ENCODE assay signal across 24 cellular contexts in genomic region chr11:20068691-20069090, GRCh38.
"Had no signal": no experiment of that assay in that cellular context is flagged by ENCODE, and none has a peak within 500 bp of the region (broad histone marks: within the 10 kb centered on the region; RNA-seq: fewer than 3 reads in every experiment).

No MANE protein-coding gene starts in this region.

- H3K9me3 Mint-ChIP-seq: activated T-cell treated with anti-CD3 and anti-CD28 coated beads, Interleukin-2, amount 50 U/mL, for 4 hours; activated T-helper 2 cell treated with anti-CD3 and anti-CD28 coated beads, Interferon-gamma antibody, Interleukin-2, Interleukin-4, amounts not matched to agents 10 μg/mL and 5 μg/mL and 100 μg/mL, durations not matched to agents 14 hours and 24 hours and 36 hours; natural killer cell; stimulated activated memory B cell treated with anti-CD40 and anti-IgM and Interleukin-4, amounts not matched to agents 10 μg/mL and 1 μg/mL and 100 μg/mL, for 72 hours; T-helper 1 cell treated with Interleukin-12 subunit alpha and Interleukin-12 subunit beta and Interleukin-4 antibody, amounts not matched to agents 30 μg/mL and 1 μg/mL, for 36 hours had no signal

- DNase-seq: activated CD4-positive, alpha-beta T cell treated with anti-CD3 and anti-CD28 coated beads for 4 hours; activated CD4-positive, alpha-beta T cell treated with anti-CD3 and anti-CD28 coated beads, Interleukin-2, amount 50 U/mL, for 48 hours; activated CD4-positive, CD25-positive, alpha-beta regulatory T cell; activated CD8-positive, alpha-beta memory T cell treated with anti-CD3 and anti-CD28 coated beads, Interleukin-2, amount 50 U/mL, for 48 hours; activated naive CD4-positive, alpha-beta T cell; activated T-cell treated with anti-CD3 and anti-CD28 coated beads, Interleukin-2, amount 50 U/mL, for 4 hours; adrenal gland; cerebellar nuclear complex; cortex of kidney; midbrain; natural killer cell; ovary; right lobe of liver; stimulated activated CD4-positive, alpha-beta T cell treated with anti-CD3 and anti-CD28 coated beads, Interleukin-1b, Interleukin-23, amount 100 ng/mL, for 48 hours; stomach; T1000; transverse colon had no signal

- H3K4me1 Mint-ChIP-seq: natural killer cell had no signal

- H3K4me3 Mint-ChIP-seq: activated naive CD8-positive, alpha-beta T cell; activated T-cell treated with anti-CD3 and anti-CD28 coated beads, Interleukin-2, amount 50 U/mL, for 4 hours; natural killer cell; stimulated activated memory B cell treated with anti-CD40 and anti-IgM and Interleukin-4, amounts not matched to agents 10 μg/mL and 1 μg/mL and 100 μg/mL, for 72 hours; T-helper 1 cell treated with Interleukin-12 subunit alpha and Interleukin-12 subunit beta and Interleukin-4 antibody, amounts not matched to agents 30 μg/mL and 1 μg/mL, for 36 hours had no signal

- H3K4me3 ChIP-seq: adrenal gland, lung, ovary, right lobe of liver, skin epidermis, stomach, suprapubic skin, transverse colon had no signal

- H3K27ac Mint-ChIP-seq: activated naive CD8-positive, alpha-beta T cell; activated T-helper 2 cell treated with anti-CD3 and anti-CD28 coated beads, Interferon-gamma antibody, Interleukin-2, Interleukin-4, amounts not matched to agents 10 μg/mL and 5 μg/mL and 100 μg/mL, durations not matched to agents 14 hours and 24 hours and 36 hours; natural killer cell; stimulated activated memory B cell treated with anti-CD40 and anti-IgM and Interleukin-4, amounts not matched to agents 10 μg/mL and 1 μg/mL and 100 μg/mL, for 72 hours; T-helper 1 cell treated with Interleukin-12 subunit alpha and Interleukin-12 subunit beta and Interleukin-4 antibody, amounts not matched to agents 30 μg/mL and 1 μg/mL, for 36 hours had no signal

- H3K36me3 ChIP-seq: adrenal gland, ovary, transverse colon had no signal

- H3K36me3 Mint-ChIP-seq: activated naive CD8-positive, alpha-beta T cell; natural killer cell; stimulated activated memory B cell treated with anti-CD40 and anti-IgM and Interleukin-4, amounts not matched to agents 10 μg/mL and 1 μg/mL and 100 μg/mL, for 72 hours had no signal

- H3K27ac ChIP-seq: adrenal gland, ovary, right lobe of liver, skin epidermis, stomach, suprapubic skin, transverse colon had no signal

- H3K27me3 ChIP-seq: adrenal gland, ovary, right lobe of liver, stomach, suprapubic skin, transverse colon had no signal

- H3K9me3 ChIP-seq: adrenal gland, ovary, right lobe of liver, stomach, suprapubic skin, transverse colon had no signal

- H3K4me1 ChIP-seq: adrenal gland, right lobe of liver, suprapubic skin, transverse colon had no signal
